ENCODE assay signal across 1 cellular context in genomic region chr14:103023881-103024473, GRCh38.
TF ChIP-seq lines count a peak whose summit lies in the region.

No MANE protein-coding gene starts in this region.

TF ChIP-seq in WTC11, 78 proteins besides CTCF, POLR2A, EP300 and RAD21 (continued from another document):
- TF ChIP-seq, protein P1, sequence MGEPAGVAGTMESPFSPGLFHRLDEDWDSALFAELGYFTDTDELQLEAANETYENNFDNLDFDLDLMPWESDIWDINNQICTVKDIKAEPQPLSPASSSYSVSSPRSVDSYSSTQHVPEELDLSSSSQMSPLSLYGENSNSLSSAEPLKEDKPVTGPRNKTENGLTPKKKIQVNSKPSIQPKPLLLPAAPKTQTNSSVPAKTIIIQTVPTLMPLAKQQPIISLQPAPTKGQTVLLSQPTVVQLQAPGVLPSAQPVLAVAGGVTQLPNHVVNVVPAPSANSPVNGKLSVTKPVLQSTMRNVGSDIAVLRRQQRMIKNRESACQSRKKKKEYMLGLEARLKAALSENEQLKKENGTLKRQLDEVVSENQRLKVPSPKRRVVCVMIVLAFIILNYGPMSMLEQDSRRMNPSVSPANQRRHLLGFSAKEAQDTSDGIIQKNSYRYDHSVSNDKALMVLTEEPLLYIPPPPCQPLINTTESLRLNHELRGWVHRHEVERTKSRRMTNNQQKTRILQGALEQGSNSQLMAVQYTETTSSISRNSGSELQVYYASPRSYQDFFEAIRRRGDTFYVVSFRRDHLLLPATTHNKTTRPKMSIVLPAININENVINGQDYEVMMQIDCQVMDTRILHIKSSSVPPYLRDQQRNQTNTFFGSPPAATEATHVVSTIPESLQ (CRISPR knock-in tag; IDR thresholded peaks at IDR 0.05): no peak
- TF ChIP-seq ZNF671 (CRISPR knock-in tag; IDR thresholded peaks at IDR 0.05): no peak
- TF ChIP-seq ZMAT4 (CRISPR knock-in tag; IDR thresholded peaks at IDR 0.05): no peak
- TF ChIP-seq TCF7 (CRISPR knock-in tag; IDR thresholded peaks at IDR 0.05; ENCODE audit: low read depth): no peak
- no peak for TF ChIP-seq ERG (CRISPR knock-in tag; IDR thresholded peaks at IDR 0.05)
- TF ChIP-seq MXD4 (CRISPR knock-in tag; IDR thresholded peaks at IDR 0.05; ENCODE audit: borderline replicate concordance): no peak
- TF ChIP-seq, protein P2, sequence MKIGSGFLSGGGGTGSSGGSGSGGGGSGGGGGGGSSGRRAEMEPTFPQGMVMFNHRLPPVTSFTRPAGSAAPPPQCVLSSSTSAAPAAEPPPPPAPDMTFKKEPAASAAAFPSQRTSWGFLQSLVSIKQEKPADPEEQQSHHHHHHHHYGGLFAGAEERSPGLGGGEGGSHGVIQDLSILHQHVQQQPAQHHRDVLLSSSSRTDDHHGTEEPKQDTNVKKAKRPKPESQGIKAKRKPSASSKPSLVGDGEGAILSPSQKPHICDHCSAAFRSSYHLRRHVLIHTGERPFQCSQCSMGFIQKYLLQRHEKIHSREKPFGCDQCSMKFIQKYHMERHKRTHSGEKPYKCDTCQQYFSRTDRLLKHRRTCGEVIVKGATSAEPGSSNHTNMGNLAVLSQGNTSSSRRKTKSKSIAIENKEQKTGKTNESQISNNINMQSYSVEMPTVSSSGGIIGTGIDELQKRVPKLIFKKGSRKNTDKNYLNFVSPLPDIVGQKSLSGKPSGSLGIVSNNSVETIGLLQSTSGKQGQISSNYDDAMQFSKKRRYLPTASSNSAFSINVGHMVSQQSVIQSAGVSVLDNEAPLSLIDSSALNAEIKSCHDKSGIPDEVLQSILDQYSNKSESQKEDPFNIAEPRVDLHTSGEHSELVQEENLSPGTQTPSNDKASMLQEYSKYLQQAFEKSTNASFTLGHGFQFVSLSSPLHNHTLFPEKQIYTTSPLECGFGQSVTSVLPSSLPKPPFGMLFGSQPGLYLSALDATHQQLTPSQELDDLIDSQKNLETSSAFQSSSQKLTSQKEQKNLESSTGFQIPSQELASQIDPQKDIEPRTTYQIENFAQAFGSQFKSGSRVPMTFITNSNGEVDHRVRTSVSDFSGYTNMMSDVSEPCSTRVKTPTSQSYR (CRISPR knock-in tag; IDR thresholded peaks at IDR 0.05): no peak
- TF ChIP-seq E2F1 (CRISPR knock-in tag; IDR thresholded peaks at IDR 0.05): no peak
- TF ChIP-seq, protein P3, sequence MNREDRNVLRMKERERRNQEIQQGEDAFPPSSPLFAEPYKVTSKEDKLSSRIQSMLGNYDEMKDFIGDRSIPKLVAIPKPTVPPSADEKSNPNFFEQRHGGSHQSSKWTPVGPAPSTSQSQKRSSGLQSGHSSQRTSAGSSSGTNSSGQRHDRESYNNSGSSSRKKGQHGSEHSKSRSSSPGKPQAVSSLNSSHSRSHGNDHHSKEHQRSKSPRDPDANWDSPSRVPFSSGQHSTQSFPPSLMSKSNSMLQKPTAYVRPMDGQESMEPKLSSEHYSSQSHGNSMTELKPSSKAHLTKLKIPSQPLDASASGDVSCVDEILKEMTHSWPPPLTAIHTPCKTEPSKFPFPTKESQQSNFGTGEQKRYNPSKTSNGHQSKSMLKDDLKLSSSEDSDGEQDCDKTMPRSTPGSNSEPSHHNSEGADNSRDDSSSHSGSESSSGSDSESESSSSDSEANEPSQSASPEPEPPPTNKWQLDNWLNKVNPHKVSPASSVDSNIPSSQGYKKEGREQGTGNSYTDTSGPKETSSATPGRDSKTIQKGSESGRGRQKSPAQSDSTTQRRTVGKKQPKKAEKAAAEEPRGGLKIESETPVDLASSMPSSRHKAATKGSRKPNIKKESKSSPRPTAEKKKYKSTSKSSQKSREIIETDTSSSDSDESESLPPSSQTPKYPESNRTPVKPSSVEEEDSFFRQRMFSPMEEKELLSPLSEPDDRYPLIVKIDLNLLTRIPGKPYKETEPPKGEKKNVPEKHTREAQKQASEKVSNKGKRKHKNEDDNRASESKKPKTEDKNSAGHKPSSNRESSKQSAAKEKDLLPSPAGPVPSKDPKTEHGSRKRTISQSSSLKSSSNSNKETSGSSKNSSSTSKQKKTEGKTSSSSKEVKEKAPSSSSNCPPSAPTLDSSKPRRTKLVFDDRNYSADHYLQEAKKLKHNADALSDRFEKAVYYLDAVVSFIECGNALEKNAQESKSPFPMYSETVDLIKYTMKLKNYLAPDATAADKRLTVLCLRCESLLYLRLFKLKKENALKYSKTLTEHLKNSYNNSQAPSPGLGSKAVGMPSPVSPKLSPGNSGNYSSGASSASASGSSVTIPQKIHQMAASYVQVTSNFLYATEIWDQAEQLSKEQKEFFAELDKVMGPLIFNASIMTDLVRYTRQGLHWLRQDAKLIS (CRISPR knock-in tag; IDR thresholded peaks at IDR 0.05; ENCODE audit: borderline replicate concordance): no peak
- TF ChIP-seq ZNF317 (CRISPR knock-in tag; IDR thresholded peaks at IDR 0.05; ENCODE audit: borderline replicate concordance, low read depth): no peak
- no peak for TF ChIP-seq TP53 (CRISPR knock-in tag; IDR thresholded peaks at IDR 0.05)
